ENCODE assay signal across 30 cellular contexts in genomic region chr11:106471273-106471672, GRCh38.
DNase-seq lines count a peak whose midpoint lies in the region; ATAC-seq, FAIRE-seq and TF ChIP-seq lines count a peak whose summit lies in the region.
"Had no signal": no experiment of that assay in that cellular context is flagged by ENCODE, and none has a peak within 500 bp of the region (broad histone marks: within the 10 kb centered on the region; RNA-seq: fewer than 3 reads in every experiment).

No MANE protein-coding gene starts in this region.

- POLR2A ChIA-PET in HepG2 (lab: Yijun Ruan, JAX) = no interaction called here

- H3K27me3 ChIP-seq in liver (ENCODE audit: control insufficient read depth in 4 of 4, insufficient read depth in 4 of 4, low read length in 3 of 4) (no peaks in the 10 kb centered on the region), HepG2 (ENCODE audit: control insufficient read depth in 1 of 2, insufficient read depth in 2 of 2, low read length in 2 of 2) (no peaks in the 10 kb centered on the region), right lobe of liver (no peaks in the 10 kb centered on the region)
- H3K27me3 ChIP-seq: ascending aorta, esophagus muscularis mucosa, gastrocnemius medialis, SJCRH30 had no signal

- BruUV-seq in HepG2 (replicated peaks; lab: Mats Ljungman, UMichigan) = no TSS peak

- ATAC-seq in HepG2 (no peak), right lobe of liver (peak; percentile 68 to 91 (median 81)), GM21723 (IDR thresholded peaks at IDR 0.05; ENCODE audit: unreplicated experiment) (no peak), HG03460 (IDR thresholded peaks at IDR 0.05; ENCODE audit: unreplicated experiment) (no peak)
- ATAC-seq: gastrocnemius medialis had no signal

- no peak overlapping the region for H3K4me2 ChIP-seq in HepG2 (ENCODE audit: low read depth, low read length)

- no peaks in the 10 kb centered on the region for H3K79me2 ChIP-seq in HepG2 (ENCODE audit: insufficient read depth, low read length)

- no peak overlapping the region for H3K27ac ChIP-seq in liver (ENCODE audit: low read depth in 1 of 2, low read length in 2 of 2)
- H3K27ac ChIP-seq in HepG2 (ENCODE audit: extremely low read length, insufficient read depth, low read length) = no peak overlapping the region
- no peak overlapping the region for H3K27ac ChIP-seq in right lobe of liver
- H3K27ac ChIP-seq: ascending aorta, esophagus muscularis mucosa, gastrocnemius medialis, SJCRH30 had no signal

- H3K4me3 ChIP-seq in liver (ENCODE audit: low read depth in 1 of 3, low read length in 3 of 3) (no peak overlapping the region), HepG2 (replicated peaks in 1 of 3; ENCODE audit: insufficient read depth in 1 of 3, low read depth in 2 of 3, low read length in 3 of 3) (no peak overlapping the region), foreskin fibroblast (ENCODE audit: low read depth in 1 of 2, low read length in 2 of 2) (no peak overlapping the region), right lobe of liver (no peak overlapping the region)
- H3K4me3 ChIP-seq: ascending aorta, esophagus muscularis mucosa, gastrocnemius medialis, SJCRH30 had no signal

- H3K9me3 ChIP-seq in liver (ENCODE audit: control insufficient read depth in 4 of 4, low read length in 3 of 4) = peaks cover 0 to 3% (median 0%) of the 10 kb centered on the region in 4 donors
- H3K9me3 ChIP-seq in HepG2 (ENCODE audit: low read length) = peaks cover 72% of the 10 kb centered on the region
- H3K9me3 ChIP-seq in right lobe of liver = no peaks in the 10 kb centered on the region
- H3K9me3 ChIP-seq: ascending aorta, gastrocnemius medialis, SJCRH30 had no signal

- no peaks in the 10 kb centered on the region for H4K20me1 ChIP-seq in HepG2 (ENCODE audit: insufficient read depth, low read length)

- H3K4me1 ChIP-seq in liver (ENCODE audit: control insufficient read depth in 4 of 4, insufficient read depth in 4 of 4, low read length in 3 of 4) = no peaks in the 10 kb centered on the region
- peaks cover 26% of the 10 kb centered on the region for H3K4me1 ChIP-seq in HepG2 (ENCODE audit: insufficient read depth, low read length)
- no peaks in the 10 kb centered on the region for H3K4me1 ChIP-seq in right lobe of liver
- H3K4me1 ChIP-seq: ascending aorta, gastrocnemius medialis had no signal

- intact Hi-C loops in HepG2 (cut with micrococcal nuclease; ENCODE audit: unreplicated experiment) = no loop called here
- intact Hi-C loops in right lobe of liver (cut with DNase I) = no loop called here

- DNase-seq in HepG2 (ENCODE audit: low spot score) (no peak), foreskin fibroblast (peak; percentile 44 to 47), right lobe of liver (no peak), CD1c-positive myeloid dendritic cell (ENCODE audit: extremely low spot score) (no peak), SW 1271 (lab: John Stamatoyannopoulos, UW) (no peak)
- DNase-seq: activated B cell treated with CpG ODN at 0.5 μM for 24 hours; activated effector memory CD4-positive, alpha-beta T cell treated with anti-CD3 and anti-CD28 coated beads, Interleukin-2, amount 50 U/mL, for 16 hours; activated naive CD8-positive, alpha-beta T cell treated with anti-CD3 and anti-CD28 coated beads for 36 hours; activated T-cell treated with anti-CD3 and anti-CD28 coated beads, Interleukin-2, amount 50 U/mL, for 24 hours; caudate nucleus; cortex of kidney; DMS79 treated with DMSO at 0.1 percent for 48 hours; gastrocnemius medialis; GOT3; HFFc6; hippocampal formation; KG1; NCI-H1105 treated with DMSO at 0.1 percent for 48 hours; NCI-H187 treated with DMSO at 0.1 percent for 48 hours; NCI-H2171; posterior cingulate gyrus; SJCRH30; stimulated activated naive CD4-positive, alpha-beta T cell treated with Interleukin-2 at 50 U/mL for 16 hours; T1000 had no signal

- H2AFZ ChIP-seq in HepG2 (ENCODE audit: low read length) = no peak overlapping the region

- no peak for FAIRE-seq in HepG2 (lab: Jason Lieb, UNC)
- FAIRE-seq: HTR-8/SVneo had no signal

- CTCF ChIA-PET in HepG2 (lab: Yijun Ruan, JAX; ENCODE audit: low intra/inter-chr PET ratio, low total read pairs) = no interaction called here

- no peak overlapping the region for H3K9ac ChIP-seq in liver (ENCODE audit: low read depth in 1 of 2, low read length in 2 of 2)
- H3K9ac ChIP-seq in HepG2 (ENCODE audit: insufficient read depth, low read depth, low read length) = no peak overlapping the region

- 21% methylated on average over 1 of the region's 1 CpG for WGBS in liver
- WGBS in HepG2 (ENCODE audit: low lambda C conversion rate) = 33% methylated on average over 1 of the region's 1 CpG
- WGBS in right lobe of liver (ENCODE audit: insufficient coverage, low coverage, low lambda C conversion rate, missing lambda C conversion rate) = 0% methylated on average over 1 of the region's 1 CpG

- TF ChIP-seq CTCF in liver (IDR thresholded peaks at IDR 0.05; ENCODE audit: low read depth, low read length, missing input control) (no peak), HepG2 (CRISPR knock-in tag; IDR thresholded peaks at IDR 0.05) (no peak), foreskin fibroblast (IDR thresholded peaks at IDR 0.05; ENCODE audit: low read depth, low read length) (no peak), right lobe of liver (IDR thresholded peaks at IDR 0.05) (no peak)

- in situ Hi-C loops in HepG2 (cut with HindIII; ENCODE audit: extremely low pct_ligation_motif_present, low pct_unique_long_range_greater_than_20kb) = no loop called here

- no peaks in the 10 kb centered on the region for H3K36me3 ChIP-seq in liver (ENCODE audit: control insufficient read depth in 4 of 4, insufficient read depth in 3 of 4, low read depth in 1 of 4, low read length in 3 of 4)
- H3K36me3 ChIP-seq in HepG2 (replicated peaks in 1 of 2; ENCODE audit: control insufficient read depth in 1 of 2, insufficient read depth in 2 of 2, low read length in 2 of 2) = no peaks in the 10 kb centered on the region
- H3K36me3 ChIP-seq in right lobe of liver = no peaks in the 10 kb centered on the region
- H3K36me3 ChIP-seq: ascending aorta, esophagus muscularis mucosa, gastrocnemius medialis, SJCRH30 had no signal

- TF ChIP-seq POLR2A in HepG2 (IDR thresholded peaks at IDR 0.05; ENCODE audit: insufficient read depth in 1 of 2, low read depth in 2 of 2, low read length in 2 of 2) (no peak), right lobe of liver (IDR thresholded peaks at IDR 0.05) (no peak)

- TF ChIP-seq EP300 in HepG2 (IDR thresholded peaks at IDR 0.05; ENCODE audit: low read depth in 2 of 2, low read length in 2 of 2) (no peak), HepG2 (CRISPR knock-in tag; IDR thresholded peaks at IDR 0.05; ENCODE audit: borderline replicate concordance) (no peak)

- TF ChIP-seq RAD21 in liver (IDR thresholded peaks at IDR 0.05) (peak in 1 of 2 donors; percentile 20), HepG2 (CRISPR knock-in tag; IDR thresholded peaks at IDR 0.05) (no peak)

TF ChIP-seq in liver, 16 proteins besides CTCF, POLR2A, EP300 and RAD21 (continues in another document):
- TF ChIP-seq RXRA (IDR thresholded peaks at IDR 0.05) = peak; percentile 12 to 20
- TF ChIP-seq JUND (IDR thresholded peaks at IDR 0.05) = no peak
- TF ChIP-seq, protein P1, sequence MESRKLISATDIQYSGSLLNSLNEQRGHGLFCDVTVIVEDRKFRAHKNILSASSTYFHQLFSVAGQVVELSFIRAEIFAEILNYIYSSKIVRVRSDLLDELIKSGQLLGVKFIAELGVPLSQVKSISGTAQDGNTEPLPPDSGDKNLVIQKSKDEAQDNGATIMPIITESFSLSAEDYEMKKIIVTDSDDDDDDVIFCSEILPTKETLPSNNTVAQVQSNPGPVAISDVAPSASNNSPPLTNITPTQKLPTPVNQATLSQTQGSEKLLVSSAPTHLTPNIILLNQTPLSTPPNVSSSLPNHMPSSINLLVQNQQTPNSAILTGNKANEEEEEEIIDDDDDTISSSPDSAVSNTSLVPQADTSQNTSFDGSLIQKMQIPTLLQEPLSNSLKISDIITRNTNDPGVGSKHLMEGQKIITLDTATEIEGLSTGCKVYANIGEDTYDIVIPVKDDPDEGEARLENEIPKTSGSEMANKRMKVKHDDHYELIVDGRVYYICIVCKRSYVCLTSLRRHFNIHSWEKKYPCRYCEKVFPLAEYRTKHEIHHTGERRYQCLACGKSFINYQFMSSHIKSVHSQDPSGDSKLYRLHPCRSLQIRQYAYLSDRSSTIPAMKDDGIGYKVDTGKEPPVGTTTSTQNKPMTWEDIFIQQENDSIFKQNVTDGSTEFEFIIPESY (IDR thresholded peaks at IDR 0.05) = no peak

TF ChIP-seq in HepG2, 621 proteins besides CTCF, POLR2A, EP300 and RAD21 (continues in another document):
- TF ChIP-seq HNRNPLL (IDR thresholded peaks at IDR 0.05; ENCODE audit: low read depth, low read length, poor library complexity, severe bottlenecking) (no peak), FOXP1 (IDR thresholded peaks at IDR 0.05) (no peak), FOXP1 (CRISPR knock-in tag; IDR thresholded peaks at IDR 0.05) (no peak), ISL2 (CRISPR knock-in tag; IDR thresholded peaks at IDR 0.05) (no peak), MIXL1 (CRISPR knock-in tag; IDR thresholded peaks at IDR 0.05) (no peak), REL (CRISPR knock-in tag; conservative IDR thresholded peaks at IDR 0.05) (no peak), ZBTB44 (CRISPR knock-in tag; IDR thresholded peaks at IDR 0.05) (no peak)

Comparison
In these comparisons a context has a peak if more than half of its experiments do, and no peak if none do; other contexts are left out.
1. ATAC-seq: peak in right lobe of liver (4 of 4); none in HepG2 (single experiment), GM21723 (single experiment) and HG03460 (single experiment).
2. DNase-seq: peak in foreskin fibroblast (2 of 2); none in HepG2 (single experiment), right lobe of liver (0 of 3), CD1c-positive myeloid dendritic cell (single experiment) and SW 1271 (0 of 2).